Comparison of ENCODE assay signal across 23 cellular contexts in the genomic region with DNA sequence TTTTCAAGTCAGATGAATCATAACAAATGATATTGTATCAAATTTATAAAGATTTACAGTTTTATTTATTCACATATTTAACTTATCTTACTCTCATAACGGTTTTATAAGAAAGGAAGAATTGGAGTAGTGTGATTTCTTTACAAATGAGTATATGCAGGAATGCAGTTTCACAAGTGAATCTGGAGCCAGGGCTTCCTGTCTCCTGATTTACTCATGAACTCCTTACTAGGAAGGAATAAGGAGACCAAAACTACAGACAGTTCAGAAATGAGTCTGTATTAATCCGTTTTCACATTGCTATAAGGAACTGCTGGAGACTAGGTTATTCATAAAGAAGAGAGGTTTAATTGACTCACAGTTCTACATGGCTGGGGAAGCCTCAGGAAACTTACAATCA. TPM values are rescaled to one million over a fixed set of nuclear protein-coding genes. Genes with fewer than 3 reads are reported as not detected.
A peak's percentile ranks its signal among the peaks of the same experiment; 100 is the strongest.
DNase-seq lines count a peak whose midpoint lies in the region; ATAC-seq and TF ChIP-seq lines count a peak whose summit lies in the region.
"Had no signal": no experiment of that assay in that cellular context is flagged by ENCODE, and none has a peak within 500 bp of the region (broad histone marks: within the 10 kb centered on the region; RNA-seq: fewer than 3 reads in every experiment).

No MANE protein-coding gene starts in this region.

- H3F3A ChIP-seq in GM23248 (ENCODE audit: insufficient read depth), result no peaks in the 10 kb centered on the region
- no peaks in the 10 kb centered on the region for H3F3A ChIP-seq in neural progenitor cell (ENCODE audit: low read depth)

- H2AFZ ChIP-seq in GM23248 (no peak overlapping the region), neural progenitor cell (replicated peaks) (peak overlapping the region; percentile 14)

- no peak overlapping the region for H3K4me3 Mint-ChIP-seq in WTC11
- H3K4me3 Mint-ChIP-seq in neural progenitor cell, result no peak overlapping the region
- H3K4me3 Mint-ChIP-seq: CD4-positive, alpha-beta memory T cell had no signal

- DNase-seq in GM23248, result peak; percentile 4
- DNase-seq in WTC11 (ENCODE audit: low spot score), result no peak
- DNase-seq in fibroblast of the aortic adventitia (ENCODE audit: low read depth), result peak; percentile 8
- no peak for DNase-seq in neural progenitor cell (ENCODE audit: low spot score)
- DNase-seq in NCI-H2171 (lab: John Stamatoyannopoulos, UW), result no peak
- DNase-seq: ACHN; Caco-2; CD4-positive, alpha-beta memory T cell; DMS 273 treated with DMSO at 0.1 percent for 48 hours; DMS79 treated with DMSO at 0.1 percent for 48 hours; GOT3; NCI-H1105; NCI-H146; NCI-H2029; NCI-H524 treated with DMSO at 0.1 percent for 48 hours had no signal

- no peak overlapping the region for H3K27ac ChIP-seq in GM23248
- H3K27ac ChIP-seq in neural progenitor cell, result no peak overlapping the region
- H3K27ac ChIP-seq: KMS-11 had no signal

- POLR2A ChIA-PET in WTC11 (lab: Charles Lee), result no interaction called here

- no peak overlapping the region for H3K9ac ChIP-seq in GM23248
- H3K9ac ChIP-seq in neural progenitor cell, result no peak overlapping the region
- H3K9ac ChIP-seq: BLaER1 treated with 17β-estradiol and CSF1 and Interleukin-3, amounts not matched to agents 10 nM and 100 nM; KMS-11 had no signal

- in situ Hi-C loops in GM23248 (cut with MboI), result no loop called here

- H3K4me2 ChIP-seq in GM23248 (ENCODE audit: unreplicated experiment) (no peak overlapping the region), neural progenitor cell (no peak overlapping the region)
- H3K4me2 ChIP-seq: KMS-11 had no signal

- no peaks in the 10 kb centered on the region for H3K79me2 ChIP-seq in GM23248 (ENCODE audit: insufficient read depth)
- no peaks in the 10 kb centered on the region for H3K79me2 ChIP-seq in neural progenitor cell (ENCODE audit: low read depth)

- TF ChIP-seq CTCF in WTC11 (IDR thresholded peaks at IDR 0.05) (no peak), fibroblast of the aortic adventitia (IDR thresholded peaks at IDR 0.05; ENCODE audit: insufficient read depth, low read length) (no peak), neural progenitor cell (IDR thresholded peaks at IDR 0.05) (no peak)

- ATAC-seq in WTC11 (peak; percentile 68), GM18502 (IDR thresholded peaks at IDR 0.05; ENCODE audit: poor library complexity, unreplicated experiment) (no peak), HG03432 (IDR thresholded peaks at IDR 0.05; ENCODE audit: unreplicated experiment) (no peak), SK-N-SH treated with all-trans-retinoic acid at 6 μM for 48 hours (no peak)
- ATAC-seq: GM12878, Panc1 had no signal

- no peaks in the 10 kb centered on the region for H4K20me1 ChIP-seq in GM23248 (ENCODE audit: insufficient read depth)
- no peaks in the 10 kb centered on the region for H4K20me1 ChIP-seq in neural progenitor cell (ENCODE audit: low read depth)
- H4K20me1 ChIP-seq: BLaER1 treated with 17β-estradiol and CSF1 and Interleukin-3, amounts not matched to agents 10 nM and 100 nM had no signal

- H3K4me1 ChIP-seq in GM23248 (ENCODE audit: insufficient read depth) (0 out of 2 replicates have a peak, but pooled peaks cover 6% of the 10 kb centered on the region), neural progenitor cell (no peaks in the 10 kb centered on the region)
- H3K4me1 ChIP-seq: Caco-2 had no signal

- H3K9me3 ChIP-seq in GM23248 (ENCODE audit: low read depth) (no peaks in the 10 kb centered on the region), neural progenitor cell (ENCODE audit: low read depth) (no peaks in the 10 kb centered on the region)
- H3K9me3 ChIP-seq: BLaER1 treated with 17β-estradiol and CSF1 and Interleukin-3, amounts not matched to agents 10 nM and 100 nM; Caco-2 had no signal

- H3K36me3 Mint-ChIP-seq in WTC11 (no peaks in the 10 kb centered on the region), neural progenitor cell (no peaks in the 10 kb centered on the region)
- H3K36me3 Mint-ChIP-seq: CD4-positive, alpha-beta memory T cell had no signal

- H3K27ac Mint-ChIP-seq in WTC11 (peak overlapping the region; percentile 86), neural progenitor cell (no peak overlapping the region)
- H3K27ac Mint-ChIP-seq: CD4-positive, alpha-beta memory T cell had no signal

- H3K36me3 ChIP-seq in GM23248 (ENCODE audit: low read depth), result no peaks in the 10 kb centered on the region
- H3K36me3 ChIP-seq in neural progenitor cell, result no peaks in the 10 kb centered on the region
- H3K36me3 ChIP-seq: BLaER1 treated with 17β-estradiol and CSF1 and Interleukin-3, amounts not matched to agents 10 nM and 100 nM had no signal

- no peaks in the 10 kb centered on the region for H3K9me2 ChIP-seq in GM23248 (ENCODE audit: insufficient read depth)

- H3K4me3 ChIP-seq in GM23248, result no peak overlapping the region
- H3K4me3 ChIP-seq in fibroblast of the aortic adventitia (ENCODE audit: low read depth, low read length), result no peak overlapping the region
- H3K4me3 ChIP-seq in neural progenitor cell, result no peak overlapping the region
- H3K4me3 ChIP-seq: BLaER1 treated with 17β-estradiol and CSF1 and Interleukin-3, amounts not matched to agents 10 nM and 100 nM; GM12878 had no signal

- whole genome bisulfite sequencing in GM23248 (ENCODE audit: low coverage in 1 of 2, low lambda C conversion rate in 2 of 2, missing lambda C conversion rate in 2 of 2), 2 experiments, result 38 to 40% methylated on average over 2 of the region's 2 CpGs

- H3K9me3 Mint-ChIP-seq in WTC11 (no peaks in the 10 kb centered on the region), neural progenitor cell (no peaks in the 10 kb centered on the region)

- H3K27me3 Mint-ChIP-seq in WTC11 (ENCODE audit: low read depth) (no peaks in the 10 kb centered on the region), neural progenitor cell (ENCODE audit: insufficient read depth, low read depth) (no peaks in the 10 kb centered on the region)

- H3K4me1 Mint-ChIP-seq in WTC11 (peaks cover 20% of the 10 kb centered on the region), neural progenitor cell (no peaks in the 10 kb centered on the region)
- H3K4me1 Mint-ChIP-seq: CD4-positive, alpha-beta memory T cell had no signal

- CTCF ChIA-PET in WTC11 (lab: Charles Lee), result no interaction called here

- H3K27me3 ChIP-seq in GM23248 (replicated peaks; ENCODE audit: insufficient read depth) (peaks cover 28% of the 10 kb centered on the region), neural progenitor cell (no peaks in the 10 kb centered on the region)
- H3K27me3 ChIP-seq: BLaER1 treated with 17β-estradiol and CSF1 and Interleukin-3, amounts not matched to agents 10 nM and 100 nM had no signal

TF ChIP-seq in WTC11, 78 proteins besides CTCF, POLR2A, EP300 and RAD21 (continues in another document):
- TF ChIP-seq, protein P1, sequence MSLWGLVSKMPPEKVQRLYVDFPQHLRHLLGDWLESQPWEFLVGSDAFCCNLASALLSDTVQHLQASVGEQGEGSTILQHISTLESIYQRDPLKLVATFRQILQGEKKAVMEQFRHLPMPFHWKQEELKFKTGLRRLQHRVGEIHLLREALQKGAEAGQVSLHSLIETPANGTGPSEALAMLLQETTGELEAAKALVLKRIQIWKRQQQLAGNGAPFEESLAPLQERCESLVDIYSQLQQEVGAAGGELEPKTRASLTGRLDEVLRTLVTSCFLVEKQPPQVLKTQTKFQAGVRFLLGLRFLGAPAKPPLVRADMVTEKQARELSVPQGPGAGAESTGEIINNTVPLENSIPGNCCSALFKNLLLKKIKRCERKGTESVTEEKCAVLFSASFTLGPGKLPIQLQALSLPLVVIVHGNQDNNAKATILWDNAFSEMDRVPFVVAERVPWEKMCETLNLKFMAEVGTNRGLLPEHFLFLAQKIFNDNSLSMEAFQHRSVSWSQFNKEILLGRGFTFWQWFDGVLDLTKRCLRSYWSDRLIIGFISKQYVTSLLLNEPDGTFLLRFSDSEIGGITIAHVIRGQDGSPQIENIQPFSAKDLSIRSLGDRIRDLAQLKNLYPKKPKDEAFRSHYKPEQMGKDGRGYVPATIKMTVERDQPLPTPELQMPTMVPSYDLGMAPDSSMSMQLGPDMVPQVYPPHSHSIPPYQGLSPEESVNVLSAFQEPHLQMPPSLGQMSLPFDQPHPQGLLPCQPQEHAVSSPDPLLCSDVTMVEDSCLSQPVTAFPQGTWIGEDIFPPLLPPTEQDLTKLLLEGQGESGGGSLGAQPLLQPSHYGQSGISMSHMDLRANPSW (CRISPR knock-in tag; conservative IDR thresholded peaks at IDR 0.05; ENCODE audit: low read depth), result no peak

TF ChIP-seq in SK-N-SH treated with all-trans-retinoic acid at 6 μM for 48 hours, 23 proteins besides CTCF, POLR2A, EP300 and RAD21:
- TF ChIP-seq, protein P2, sequence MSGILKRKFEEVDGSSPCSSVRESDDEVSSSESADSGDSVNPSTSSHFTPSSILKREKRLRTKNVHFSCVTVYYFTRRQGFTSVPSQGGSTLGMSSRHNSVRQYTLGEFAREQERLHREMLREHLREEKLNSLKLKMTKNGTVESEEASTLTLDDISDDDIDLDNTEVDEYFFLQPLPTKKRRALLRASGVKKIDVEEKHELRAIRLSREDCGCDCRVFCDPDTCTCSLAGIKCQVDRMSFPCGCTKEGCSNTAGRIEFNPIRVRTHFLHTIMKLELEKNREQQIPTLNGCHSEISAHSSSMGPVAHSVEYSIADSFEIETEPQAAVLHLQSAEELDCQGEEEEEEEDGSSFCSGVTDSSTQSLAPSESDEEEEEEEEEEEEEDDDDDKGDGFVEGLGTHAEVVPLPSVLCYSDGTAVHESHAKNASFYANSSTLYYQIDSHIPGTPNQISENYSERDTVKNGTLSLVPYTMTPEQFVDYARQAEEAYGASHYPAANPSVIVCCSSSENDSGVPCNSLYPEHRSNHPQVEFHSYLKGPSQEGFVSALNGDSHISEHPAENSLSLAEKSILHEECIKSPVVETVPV (CRISPR knock-in tag; IDR thresholded peaks at IDR 0.05), result no peak
- TF ChIP-seq ZNF70 (CRISPR knock-in tag; IDR thresholded peaks at IDR 0.05), result no peak
- TF ChIP-seq ZFP30 (CRISPR knock-in tag; IDR thresholded peaks at IDR 0.05), result no peak
TF ChIP-seq in SK-N-SH treated with all-trans-retinoic acid at 6 μM for 48 hours: peak in this region for 0.

RNA-seq across cellular contexts. Expression of a gene that starts 11.0 kb away (rescaled TPM):
- not detected in 2 replicates for total RNA-seq in GM23248 (2014; rRNA removed; shearing (Covaris generic))
- polyA plus RNA-seq in GM23248 (2016; fragmentation: Nextera tagmentation; extraction: Ambion mirVana), result not detected in 2 replicates
- total RNA-seq in WTC11 (2021) (not detected in 3 replicates), fibroblast of the aortic adventitia (ENCODE audit: low replicate concordance) (not detected in 2 replicates), neural progenitor cell (ENCODE audit: low replicate concordance) (not detected in 2 replicates)
- total RNA-seq: Caco-2; CD4-positive, alpha-beta memory T cell; GM12878; HT1080 had no signal
- polyA plus RNA-seq: CD4-positive, alpha-beta memory T cell; GM12878 had no signal

RNA-seq across cellular contexts. Expression of a gene that starts 17.2 kb away (rescaled TPM):
- not detected in 2 replicates for total RNA-seq in GM23248 (2014; rRNA removed; shearing (Covaris generic))
- not detected in 2 replicates for polyA plus RNA-seq in GM23248 (2016; fragmentation: Nextera tagmentation; extraction: Ambion mirVana)
- total RNA-seq in WTC11 (2021), result not detected in 3 replicates
- total RNA-seq in fibroblast of the aortic adventitia (ENCODE audit: low replicate concordance), result not detected in 2 replicates
- not detected in 2 replicates for total RNA-seq in neural progenitor cell (ENCODE audit: low replicate concordance)
- total RNA-seq: Caco-2; CD4-positive, alpha-beta memory T cell; GM12878; HT1080 had no signal
- polyA plus RNA-seq: CD4-positive, alpha-beta memory T cell; GM12878 had no signal

RNA-seq across cellular contexts. Expression of a gene that starts 46.6 kb away (rescaled TPM):
- total RNA-seq in GM23248 (2014; rRNA removed; shearing (Covaris generic)), result not detected in 2 replicates
- not detected in 2 replicates for polyA plus RNA-seq in GM23248 (2016; fragmentation: Nextera tagmentation; extraction: Ambion mirVana)
- not detected in 3 replicates for total RNA-seq in WTC11 (2021)
- total RNA-seq in fibroblast of the aortic adventitia (ENCODE audit: low replicate concordance), result not detected in 2 replicates
- not detected in 2 replicates for total RNA-seq in neural progenitor cell (ENCODE audit: low replicate concordance)
- total RNA-seq: Caco-2; CD4-positive, alpha-beta memory T cell; GM12878; HT1080 had no signal
- polyA plus RNA-seq: CD4-positive, alpha-beta memory T cell; GM12878 had no signal

Comparison
In these comparisons a context has a peak if more than half of its experiments do, and no peak if none do; other contexts are left out.
1. DNase-seq: peak in GM23248 (single experiment) and fibroblast of the aortic adventitia (single experiment); none in WTC11 (single experiment), neural progenitor cell (single experiment) and NCI-H2171 (single experiment).